ENCODE assay signal across 8 cellular contexts in genomic region chr19:19732579-19733501, GRCh38. TPM values are rescaled to one million over a fixed set of nuclear protein-coding genes. Genes with fewer than 3 reads are reported as not detected.
DNase-seq lines count a peak whose midpoint lies in the region; ATAC-seq and TF ChIP-seq lines count a peak whose summit lies in the region.

Gene ZNF14 (minus strand): TSS chr19:19733112. CDS start chr19:19732958, 154 bp downstream.

- peak; percentile 100 for ATAC-seq in activated naive CD8-positive, alpha-beta T cell treated with anti-CD3 and anti-CD28 coated beads, Interleukin-2, amount 10 ng/mL, durations not matched to agents 7 days and 5 days (ENCODE audit: low read depth)
- peak; percentile 100 for ATAC-seq in Right ventricle myocardium superior (ENCODE audit: poor library complexity)

- intact Hi-C loops in Right ventricle myocardium superior (cut with DNase I) = no loop called here
- intact Hi-C loops in ovary (cut with DNase I) = no loop called here
- intact Hi-C loops in thyroid gland (cut with DNase I) = no loop called here

- peak within 1 kb of the TSS; percentile 97 for H3K27ac Mint-ChIP-seq in activated naive CD8-positive, alpha-beta T cell treated with anti-CD3 and anti-CD28 coated beads, Interleukin-2, amount 10 ng/mL, durations not matched to agents 7 days and 5 days

- H3K36me3 ChIP-seq in ovary = no peaks in the 10 kb centered on the region
- peaks cover 2 to 6% of the 10 kb centered on the region in 2 donors for H3K36me3 ChIP-seq in thyroid gland

- H3K27me3 ChIP-seq in ovary = no peaks in the 10 kb centered on the region
- no peaks in the 10 kb centered on the region for H3K27me3 ChIP-seq in thyroid gland

- H3K27me3 Mint-ChIP-seq in activated naive CD8-positive, alpha-beta T cell treated with anti-CD3 and anti-CD28 coated beads, Interleukin-2, amount 10 ng/mL, durations not matched to agents 7 days and 5 days = no peaks in the 10 kb centered on the region

- H3K9me3 ChIP-seq in ovary (peaks cover 4 to 9% of the 10 kb centered on the region in 2 donors), thyroid gland (no peaks in the 10 kb centered on the region)

- TF ChIP-seq CTCF in HFF-Myc (IDR thresholded peaks at IDR 0.05; ENCODE audit: low read depth, low read length, missing control alignments) = peak; percentile 15
- peak; percentile 4 for TF ChIP-seq CTCF in NB4 (IDR thresholded peaks at IDR 0.05; ENCODE audit: low read depth, low read length)
- TF ChIP-seq CTCF in ovary (IDR thresholded peaks at IDR 0.05) = peak in 1 of 3 donors; percentile 4
- peak in 2 of 6 experiments; percentile 2 to 9 for TF ChIP-seq CTCF in thyroid gland (IDR thresholded peaks at IDR 0.05)

- H3K4me3 Mint-ChIP-seq in activated naive CD8-positive, alpha-beta T cell treated with anti-CD3 and anti-CD28 coated beads, Interleukin-2, amount 10 ng/mL, durations not matched to agents 7 days and 5 days = peak within 1 kb of the TSS; percentile 99

- H3K4me3 ChIP-seq in GM08714 (ENCODE audit: low read length) (peak within 1 kb of the TSS; percentile 88), HFF-Myc (replicated peaks; ENCODE audit: low read depth, low read length) (peak within 1 kb of the TSS; percentile 80), NB4 (ENCODE audit: low read depth, low read length) (peak within 1 kb of the TSS; percentile 74), ovary (peak within 1 kb of the TSS; percentile 99), thyroid gland (replicated peaks in 1 of 3) (peak within 1 kb of the TSS; percentile 71 to 90 (median 90))

- POLR2A ChIA-PET in activated naive CD8-positive, alpha-beta T cell treated with anti-CD3 and anti-CD28 coated beads, Interleukin-2, amount 10 ng/mL, durations not matched to agents 7 days and 5 days (lab: Charles Lee) = interaction anchor here (0.5 to 2.6 kb wide), 14 partner anchors 12 to 691 kb away, joined by 3 to 25 read pairs (median 7); partner anchors contain the start of genes ATP13A1, ZNF101, ZNF253 and ZNF506

- 0 to 1% (median 0%) methylated on average over 50 to 61 of the region's 61 CpGs for WGBS in ovary, 3 donors
- WGBS in thyroid gland, 2 donors = 0 to 1% methylated on average over 13 to 22 of the region's 61 CpGs

- peak; percentile 76 for DNase-seq in HFF-Myc (ENCODE audit: extremely low read depth, low read depth)
- DNase-seq in NB4 (ENCODE audit: low read depth) = peak; percentile 95
- peak; percentile 96 for DNase-seq in SKM-1 treated with dmso at 0.1 percent for 144 hours (lab: John Stamatoyannopoulos, UW; ENCODE audit: unreplicated experiment)
- peak; percentile 85 for DNase-seq in activated naive CD8-positive, alpha-beta T cell treated with anti-CD3 and anti-CD28 coated beads, Interleukin-2, amount 10 ng/mL, durations not matched to agents 7 days and 5 days
- DNase-seq in Right ventricle myocardium superior = peak; percentile 94
- peak; percentile 92 to 95 (median 94) for DNase-seq in ovary
- peak; percentile 96 to 97 for DNase-seq in thyroid gland

- peaks cover 15% of the 10 kb centered on the region for H3K9me3 Mint-ChIP-seq in activated naive CD8-positive, alpha-beta T cell treated with anti-CD3 and anti-CD28 coated beads, Interleukin-2, amount 10 ng/mL, durations not matched to agents 7 days and 5 days

- TF ChIP-seq POLR2A in NB4 (IDR thresholded peaks at IDR 0.05; ENCODE audit: extremely low read depth, insufficient read length) (peak; percentile 96), ovary (IDR thresholded peaks at IDR 0.05) (peak; percentile 88), thyroid gland (IDR thresholded peaks at IDR 0.05) (peak in 1 of 2 donors; percentile 95)

- TF ChIP-seq EP300 in ovary (IDR thresholded peaks at IDR 0.05) = no peak

- H3K27ac ChIP-seq in ovary (peak within 1 kb of the TSS; percentile 54 to 68), thyroid gland (peak within 1 kb of the TSS; percentile 64 to 75 (median 71))

- H3K4me1 Mint-ChIP-seq in activated naive CD8-positive, alpha-beta T cell treated with anti-CD3 and anti-CD28 coated beads, Interleukin-2, amount 10 ng/mL, durations not matched to agents 7 days and 5 days = peaks cover 16% of the 10 kb centered on the region

- H3K4me1 ChIP-seq in ovary (ENCODE audit: insufficient read depth) = peaks cover 3% of the 10 kb centered on the region
- peaks cover 0 to 9% of the 10 kb centered on the region in 2 donors for H3K4me1 ChIP-seq in thyroid gland

- peaks cover 45% of the 10 kb centered on the region for H3K36me3 Mint-ChIP-seq in activated naive CD8-positive, alpha-beta T cell treated with anti-CD3 and anti-CD28 coated beads, Interleukin-2, amount 10 ng/mL, durations not matched to agents 7 days and 5 days

RNA-seq across cellular contexts. Expression of gene ZNF14, which starts in this region (rescaled TPM):
- 10 to 100 TPM; 13.7 to 16.9 TPM for total RNA-seq in activated naive CD8-positive, alpha-beta T cell treated with anti-CD3 and anti-CD28 coated beads, Interleukin-2, amount 10 ng/mL, durations not matched to agents 7 days and 5 days
- 3.2 TPM for total RNA-seq in Right ventricle myocardium superior
- 10 to 100 TPM in 6 of 7 donors, 1 to 10 TPM in 1; 9.0 to 19.9 (median 12.6) TPM for total RNA-seq in ovary
- 1 to 10 TPM; 6.3 to 9.5 TPM for polyA plus RNA-seq in ovary
- 10 to 100 TPM; 13.8 to 21.1 (median 17.7) TPM for total RNA-seq in thyroid gland

Comparison
In these comparisons a context has a peak if more than half of its experiments do, and no peak if none do; other contexts are left out.
1. Peak in every context shown above with its lines: DNase-seq, ATAC-seq, H3K4me3 ChIP-seq and H3K27ac ChIP-seq.